20 cellular contexts compared by ENCODE assay signal in the genomic region with DNA sequence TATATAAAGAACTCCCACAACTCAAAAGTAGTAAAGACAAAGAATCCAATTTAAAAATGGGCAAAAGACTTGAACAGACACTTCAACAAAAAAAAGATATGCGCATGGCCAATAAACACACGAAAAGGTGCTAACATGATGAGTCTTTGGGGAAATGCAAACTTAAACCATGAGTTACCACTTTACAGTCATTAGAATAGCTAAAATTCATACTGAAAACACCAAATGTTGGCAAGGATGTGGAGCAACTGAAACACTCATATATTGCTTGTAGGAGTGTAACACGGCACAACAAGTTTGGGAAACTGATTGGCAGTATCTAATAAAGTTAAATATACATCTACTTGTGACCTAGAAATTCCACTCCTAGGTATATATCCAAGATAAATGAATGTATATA. TPM values are rescaled to one million over a fixed set of nuclear protein-coding genes. Genes with fewer than 3 reads are reported as not detected.
DNase-seq lines count a peak whose midpoint lies in the region; ATAC-seq and TF ChIP-seq lines count a peak whose summit lies in the region.
"Had no signal": no experiment of that assay in that cellular context is flagged by ENCODE, and none has a peak within 500 bp of the region (broad histone marks: within the 10 kb centered on the region; RNA-seq: fewer than 3 reads in every experiment).

No MANE protein-coding gene starts in this region.

- no peak for TF ChIP-seq CTCF in natural killer cell (IDR thresholded peaks at IDR 0.05)

- no peak overlapping the region for H3K9ac ChIP-seq in GM23248

- H3K4me3 Mint-ChIP-seq in activated CD4-positive, alpha-beta T cell treated with anti-CD3 and anti-CD28 coated beads, Interleukin-2, amount 10 ng/mL, durations not matched to agents 24 days and 14 days = no peak overlapping the region
- no peak overlapping the region for H3K4me3 Mint-ChIP-seq in stimulated activated naive CD8-positive, alpha-beta T cell treated with anti-CD3 and anti-CD28 coated beads, Interleukin-15, Interleukin-2, amounts not matched to agents 100 ng/mL and 50 ng/mL, for 24 hours
- peak overlapping the region; percentile 2 for H3K4me3 Mint-ChIP-seq in natural killer cell

- no peak overlapping the region for H3K4me3 ChIP-seq in GM23248
- H3K4me3 ChIP-seq: HAP-1 had no signal

- H3K36me3 ChIP-seq in GM23248 (ENCODE audit: low read depth) = no peaks in the 10 kb centered on the region
- H3K36me3 ChIP-seq: BE2C, HAP-1 had no signal

- WGBS in GM23248 (ENCODE audit: low coverage in 1 of 2, low lambda C conversion rate in 2 of 2, missing lambda C conversion rate in 2 of 2), 2 experiments = 61 to 70% methylated on average over 3 of the region's 3 CpGs

- no peaks in the 10 kb centered on the region for H3K27me3 Mint-ChIP-seq in activated CD4-positive, alpha-beta T cell treated with anti-CD3 and anti-CD28 coated beads, Interleukin-2, amount 10 ng/mL, durations not matched to agents 24 days and 14 days
- H3K27me3 Mint-ChIP-seq in stimulated activated naive CD8-positive, alpha-beta T cell treated with anti-CD3 and anti-CD28 coated beads, Interleukin-15, Interleukin-2, amounts not matched to agents 100 ng/mL and 50 ng/mL, for 24 hours = no peaks in the 10 kb centered on the region
- no peaks in the 10 kb centered on the region for H3K27me3 Mint-ChIP-seq in natural killer cell (ENCODE audit: low read depth in 2 of 2)

- H3F3A ChIP-seq in GM23248 (ENCODE audit: insufficient read depth) = no peaks in the 10 kb centered on the region

- intact Hi-C loops in activated CD4-positive, alpha-beta T cell treated with anti-CD3 and anti-CD28 coated beads, Interleukin-2, amount 10 ng/mL, durations not matched to agents 24 days and 14 days (cut with micrococcal nuclease) = no loop called here
- intact Hi-C loops in natural killer cell (cut with micrococcal nuclease) = loop anchor here (10.0 kb wide), 1 partner anchor 56 kb away; a partner anchor contains a TSS

- no peak for ATAC-seq in stimulated activated naive CD8-positive, alpha-beta T cell treated with anti-CD3 and anti-CD28 coated beads, Interleukin-15, Interleukin-2, amounts not matched to agents 100 U/mL and 50 U/mL, for 24 hours
- no peak for ATAC-seq in natural killer cell
- ATAC-seq in HG03565 (IDR thresholded peaks at IDR 0.05; ENCODE audit: unreplicated experiment) = no peak
- ATAC-seq: CD8-positive, alpha-beta T cell had no signal

- H3K9me3 ChIP-seq in GM23248 (ENCODE audit: low read depth) = no peaks in the 10 kb centered on the region
- H3K9me3 ChIP-seq: BE2C, HAP-1 had no signal

- peaks cover 29% of the 10 kb centered on the region for H3K4me1 Mint-ChIP-seq in activated CD4-positive, alpha-beta T cell treated with anti-CD3 and anti-CD28 coated beads, Interleukin-2, amount 10 ng/mL, durations not matched to agents 24 days and 14 days
- H3K4me1 Mint-ChIP-seq in stimulated activated naive CD8-positive, alpha-beta T cell treated with anti-CD3 and anti-CD28 coated beads, Interleukin-15, Interleukin-2, amounts not matched to agents 100 ng/mL and 50 ng/mL, for 24 hours (ENCODE audit: low read depth) = peaks cover 34% of the 10 kb centered on the region
- peaks cover 13 to 33% of the 10 kb centered on the region in 2 donors for H3K4me1 Mint-ChIP-seq in natural killer cell

- in situ Hi-C loops in GM23248 (cut with MboI) = no loop called here

- DNase-seq in activated CD4-positive, alpha-beta T cell treated with anti-CD3 and anti-CD28 coated beads, Interleukin-2, amount 10 ng/mL, durations not matched to agents 24 days and 14 days = no peak
- DNase-seq in activated CD4-positive, alpha-beta T cell treated with anti-CD3 and anti-CD28 coated beads, Interleukin-2, amount 50 U/mL, for 1 hour = no peak
- no peak for DNase-seq in stimulated activated naive CD8-positive, alpha-beta T cell treated with anti-CD3 and anti-CD28 coated beads, Interleukin-15, Interleukin-2, amounts not matched to agents 100 U/mL and 50 U/mL, for 24 hours
- DNase-seq in natural killer cell (no peak), GM23248 (no peak), T-helper 9 cell (no peak)
- DNase-seq: 8988T; BE2C; CD8-positive, alpha-beta T cell; DMS79; MV-4-11; NCI-H1417 treated with DMSO at 0.1 percent for 48 hours; NCI-H1930; NCI-H2171; NCI-H446; NK-92 treated with Interleukin-12 subunit alpha and Interleukin-12 subunit beta, amount 100 ng/mL, for 24 hours had no signal

- no peak overlapping the region for H3K27ac ChIP-seq in GM23248

- no peak overlapping the region for H3K4me2 ChIP-seq in GM23248 (ENCODE audit: unreplicated experiment)

- peaks cover 13% of the 10 kb centered on the region for H3K27me3 ChIP-seq in GM23248 (replicated peaks; ENCODE audit: insufficient read depth)
- H3K27me3 ChIP-seq: BE2C had no signal

- peak overlapping the region; percentile 13 for H3K27ac Mint-ChIP-seq in activated CD4-positive, alpha-beta T cell treated with anti-CD3 and anti-CD28 coated beads, Interleukin-2, amount 10 ng/mL, durations not matched to agents 24 days and 14 days
- H3K27ac Mint-ChIP-seq in stimulated activated naive CD8-positive, alpha-beta T cell treated with anti-CD3 and anti-CD28 coated beads, Interleukin-15, Interleukin-2, amounts not matched to agents 100 ng/mL and 50 ng/mL, for 24 hours = peak overlapping the region; percentile 16
- peak overlapping the region; percentile 12 to 24 for H3K27ac Mint-ChIP-seq in natural killer cell
- H3K27ac Mint-ChIP-seq: CD8-positive, alpha-beta T cell had no signal

- no peaks in the 10 kb centered on the region for H3K4me1 ChIP-seq in GM23248 (ENCODE audit: insufficient read depth)
- H3K4me1 ChIP-seq: BE2C, HAP-1 had no signal

- no peaks in the 10 kb centered on the region for H4K20me1 ChIP-seq in GM23248 (ENCODE audit: insufficient read depth)

- no peaks in the 10 kb centered on the region for H3K79me2 ChIP-seq in GM23248 (ENCODE audit: insufficient read depth)

- peaks cover 19% of the 10 kb centered on the region for H3K36me3 Mint-ChIP-seq in activated CD4-positive, alpha-beta T cell treated with anti-CD3 and anti-CD28 coated beads, Interleukin-2, amount 10 ng/mL, durations not matched to agents 24 days and 14 days (ENCODE audit: low read depth)
- H3K36me3 Mint-ChIP-seq in stimulated activated naive CD8-positive, alpha-beta T cell treated with anti-CD3 and anti-CD28 coated beads, Interleukin-15, Interleukin-2, amounts not matched to agents 100 ng/mL and 50 ng/mL, for 24 hours (ENCODE audit: low read depth) = peaks cover 14% of the 10 kb centered on the region
- H3K36me3 Mint-ChIP-seq in natural killer cell = peaks cover 7% of the 10 kb centered on the region

- no peaks in the 10 kb centered on the region for H3K9me2 ChIP-seq in GM23248 (ENCODE audit: insufficient read depth)

- H2AFZ ChIP-seq in GM23248 = no peak overlapping the region

- peaks cover 16% of the 10 kb centered on the region for H3K9me3 Mint-ChIP-seq in activated CD4-positive, alpha-beta T cell treated with anti-CD3 and anti-CD28 coated beads, Interleukin-2, amount 10 ng/mL, durations not matched to agents 24 days and 14 days
- H3K9me3 Mint-ChIP-seq in stimulated activated naive CD8-positive, alpha-beta T cell treated with anti-CD3 and anti-CD28 coated beads, Interleukin-15, Interleukin-2, amounts not matched to agents 100 ng/mL and 50 ng/mL, for 24 hours = peaks cover 20% of the 10 kb centered on the region
- peaks cover 3 to 4% of the 10 kb centered on the region in 2 donors for H3K9me3 Mint-ChIP-seq in natural killer cell

RNA-seq across cellular contexts. Expression of a gene that starts 3.0 kb away (rescaled TPM):
- 32.6 and 36.8 TPM in 2 replicates for total RNA-seq in activated CD4-positive, alpha-beta T cell treated with anti-CD3 and anti-CD28 coated beads, Interleukin-2, amount 10 ng/mL, durations not matched to agents 24 days and 14 days
- 100 to 1,000 TPM; 254 to 364 (median 348) TPM for total RNA-seq in natural killer cell
- total RNA-seq in GM23248 (2014; rRNA removed; shearing (Covaris generic)) = 0.11 TPM in 1 of 2 replicates, not detected in the other
- not detected in 2 replicates for polyA plus RNA-seq in GM23248 (2016; fragmentation: Nextera tagmentation; extraction: Ambion mirVana)

RNA-seq across cellular contexts. Expression of a gene that starts 52.8 kb away (rescaled TPM):
- 0.43 and 0.51 TPM in 2 replicates for total RNA-seq in activated CD4-positive, alpha-beta T cell treated with anti-CD3 and anti-CD28 coated beads, Interleukin-2, amount 10 ng/mL, durations not matched to agents 24 days and 14 days
- total RNA-seq in natural killer cell = under 1 TPM; 0.12 to 0.15 (median 0.14) TPM
- 0.11 TPM in 1 of 2 replicates, not detected in the other for total RNA-seq in GM23248 (2014; rRNA removed; shearing (Covaris generic))
- 0.06 and 0.21 TPM in 2 replicates for polyA plus RNA-seq in GM23248 (2016; fragmentation: Nextera tagmentation; extraction: Ambion mirVana)
- total RNA-seq: OCI-LY7 had no signal

Comparison
In these comparisons a context has a peak if more than half of its experiments do, and no peak if none do; other contexts are left out.
1. RNA of a gene that starts 3.0 kb away (total RNA-seq): 254 to 364 TPM in natural killer cell and 32.6 to 36.8 TPM in activated CD4-positive, alpha-beta T cell treated with anti-CD3 and anti-CD28 coated beads, Interleukin-2, amount 10 ng/mL, durations not matched to agents 24 days and 14 days; 0.11 TPM in GM23248; every median in the first group is over 10 times any median in the second.
2. Peak in every context shown above with its lines, with median percentiles within 50 percentile points of each other: H3K27ac Mint-ChIP-seq.